Comparison of ENCODE assay signal across 8 cellular contexts in genomic region chr2:102473020-102473419, GRCh38. TPM values are rescaled to one million over a fixed set of nuclear protein-coding genes. Genes with fewer than 3 reads are reported as not detected.
DNase-seq lines count a peak whose midpoint lies in the region; ATAC-seq and TF ChIP-seq lines count a peak whose summit lies in the region.

Gene SLC9A4, plus strand, starts transcription at chr2:102473226. Its CDS starts 534 bp downstream, at chr2:102473760.

- H3K27ac Mint-ChIP-seq in activated naive CD4-positive, alpha-beta T cell treated with anti-CD3 and anti-CD28 coated beads for 36 hours = no peak within 1 kb of the TSS

- no peak within 1 kb of the TSS for H3K4me3 ChIP-seq in PC-9

- H3K9me3 Mint-ChIP-seq in activated naive CD4-positive, alpha-beta T cell treated with anti-CD3 and anti-CD28 coated beads for 36 hours = peaks cover 10% of the 10 kb centered on the region

- CTCF ChIA-PET in PC-9 (lab: Charles Lee) = interaction anchor here (0.7 to 1.6 kb wide), 13 partner anchors 15 to 230 kb away, joined by 3 to 28 read pairs (median 3); no protein-coding TSS in a partner anchor
- CTCF ChIA-PET in activated naive CD4-positive, alpha-beta T cell treated with anti-CD3 and anti-CD28 coated beads for 36 hours (lab: Charles Lee) = interaction anchor here (0.6 to 5.7 kb wide), 41 partner anchors 11 to 1534 kb away, joined by 3 to 53 read pairs (median 4); no protein-coding TSS in a partner anchor

- no peaks in the 10 kb centered on the region for H4K20me1 ChIP-seq in PC-9 (ENCODE audit: insufficient read depth)

- POLR2A ChIA-PET in PC-9 (lab: Charles Lee; ENCODE audit: unreplicated experiment) = interaction anchor here (0.5 to 0.6 kb wide), 2 partner anchors 260 to 409 kb away, joined by 3 to 4 read pairs; no protein-coding TSS in a partner anchor

- H3K4me2 ChIP-seq in PC-9 = peak within 1 kb of the TSS; percentile 46

- H3F3A ChIP-seq in PC-9 (ENCODE audit: insufficient read depth, low read depth) = no peaks in the 10 kb centered on the region

- H3K4me1 ChIP-seq in PC-9 (replicated peaks; ENCODE audit: insufficient read depth) = peaks cover 9% of the 10 kb centered on the region; the same call in 1 of the 2 replicates

- no peaks in the 10 kb centered on the region; the same call in 1 of the 2 replicates for H3K9me2 ChIP-seq in PC-9 (ENCODE audit: insufficient read depth)

- ATAC-seq in left cardiac atrium = peak in 1 of 2 donors; percentile 48
- peak; percentile 58 for ATAC-seq in HG02973 (IDR thresholded peaks at IDR 0.05; ENCODE audit: unreplicated experiment)
- no peak for ATAC-seq in GM21367 (IDR thresholded peaks at IDR 0.05; ENCODE audit: unreplicated experiment)

- no peaks in the 10 kb centered on the region for H3K36me3 Mint-ChIP-seq in activated naive CD4-positive, alpha-beta T cell treated with anti-CD3 and anti-CD28 coated beads for 36 hours (ENCODE audit: low read depth)

- intact Hi-C loops in left cardiac atrium (cut with DNase I) (loop anchor here (1.0 to 10.0 kb wide), 5 partner anchors 142 to 402 kb away; partner anchors contain the start of gene SLC9A2 (in 1 of the 2)), cardiac septum (cut with DNase I) (loop anchor here (2.0 to 5.0 kb wide), 2 partner anchors 144 to 229 kb away; no protein-coding TSS in a partner anchor), PC-9 (cut with micrococcal nuclease; ENCODE audit: unreplicated experiment) (loop anchor here (1.0 to 5.0 kb wide), 7 partner anchors 15 to 334 kb away; no protein-coding TSS in a partner anchor)
- intact Hi-C loops in activated naive CD4-positive, alpha-beta T cell treated with anti-CD3 and anti-CD28 coated beads for 36 hours (cut with micrococcal nuclease) = loop anchor here (1.0 to 5.0 kb wide), 5 partner anchors 39 to 333 kb away; no protein-coding TSS in a partner anchor

- no peaks in the 10 kb centered on the region for H3K27me3 ChIP-seq in PC-9 (ENCODE audit: insufficient read depth, low read depth)

- H3K9me3 ChIP-seq in PC-9 (ENCODE audit: insufficient read depth, low read depth) = peaks cover 12% of the 10 kb centered on the region; the same call in 1 of the 2 replicates

- H3K4me1 Mint-ChIP-seq in activated naive CD4-positive, alpha-beta T cell treated with anti-CD3 and anti-CD28 coated beads for 36 hours (ENCODE audit: low read depth) = no peaks in the 10 kb centered on the region

- no peak within 1 kb of the TSS for H3K4me3 Mint-ChIP-seq in activated naive CD4-positive, alpha-beta T cell treated with anti-CD3 and anti-CD28 coated beads for 36 hours

- H2AFZ ChIP-seq in PC-9 = no peak within 1 kb of the TSS

- no peaks in the 10 kb centered on the region for H3K36me3 ChIP-seq in PC-9 (ENCODE audit: low read depth)

- no peaks in the 10 kb centered on the region for H3K79me2 ChIP-seq in PC-9 (ENCODE audit: low read depth)

- H3K27me3 Mint-ChIP-seq in activated naive CD4-positive, alpha-beta T cell treated with anti-CD3 and anti-CD28 coated beads for 36 hours (ENCODE audit: low read depth) = peaks cover 24% of the 10 kb centered on the region

- DNase-seq in left cardiac atrium = peak; percentile 32
- DNase-seq in cardiac septum (ENCODE audit: low spot score) = no peak
- DNase-seq in PC-9 = peak; percentile 61 to 69
- DNase-seq in activated naive CD4-positive, alpha-beta T cell treated with anti-CD3 and anti-CD28 coated beads for 36 hours = peak; percentile 79
- DNase-seq in hepatic stellate cell (ENCODE audit: low spot score) = peak; percentile 13
- DNase-seq in stimulated activated CD4-positive, alpha-beta T cell treated with anti-CD3 and anti-CD28 coated beads, Interleukin-12 subunit alpha, Interleukin-12 subunit beta, amount 100 ng/mL, for 24 hours (ENCODE audit: low read depth in 2 of 2) = peak; percentile 13 to 55

- no TSS peak for BruUV-seq in PC-9 (replicated peaks; lab: Mats Ljungman, UMichigan)

- peak; percentile 97 for TF ChIP-seq CTCF in PC-9 (conservative IDR thresholded peaks at IDR 0.05)

- no peak within 1 kb of the TSS for H3K27ac ChIP-seq in PC-9

RNA-seq across cellular contexts. Expression of gene SLC9A4, which starts in this region (rescaled TPM):
- not detected for total RNA-seq in left cardiac atrium
- not detected for total RNA-seq in cardiac septum
- 0.85 and 1.1 TPM in 2 replicates for total RNA-seq in PC-9 (2021)
- under 1 TPM; 0.07 to 0.10 TPM for total RNA-seq in activated naive CD4-positive, alpha-beta T cell treated with anti-CD3 and anti-CD28 coated beads for 36 hours

Comparison
In these comparisons a context has a peak if more than half of its experiments do, and no peak if none do; other contexts are left out.
1. Peak in DNase-seq in left cardiac atrium; RNA of the gene not detected or under 1 TPM.
2. Peak in DNase-seq in activated naive CD4-positive, alpha-beta T cell treated with anti-CD3 and anti-CD28 coated beads for 36 hours; RNA of the gene not detected or under 1 TPM.